ENCODE assay signal across 7 cellular contexts in genomic region chr9:96619491-96620154, GRCh38. TPM values are rescaled to one million over a fixed set of nuclear protein-coding genes. Genes with fewer than 3 reads are reported as not detected.
A peak's percentile ranks its signal among the peaks of the same experiment; 100 is the strongest.
DNase-seq lines count a peak whose midpoint lies in the region; ATAC-seq and TF ChIP-seq lines count a peak whose summit lies in the region.

Gene CDC14B, minus strand, starts transcription at chr9:96619843. Its CDS starts 465 bp downstream, at chr9:96619378.

- POLR2A ChIA-PET in activated naive CD8-positive, alpha-beta T cell treated with anti-CD3 and anti-CD28 coated beads, Interleukin-2, amount 10 ng/mL, durations not matched to agents 7 days and 5 days (lab: Charles Lee), result no interaction called here

- H3K9me2 ChIP-seq in SU-DHL-6 (replicated peaks; ENCODE audit: insufficient read depth, low read length), result no peaks in the 10 kb centered on the region

- DNase-seq in MG63 (peak; percentile 79), head of caudate nucleus (peak; percentile 87 to 96 (median 94)), nucleus accumbens (lab: John Stamatoyannopoulos, UW) (peak; percentile 16 to 94 (median 79))
- DNase-seq in activated naive CD8-positive, alpha-beta T cell treated with anti-CD3 and anti-CD28 coated beads, Interleukin-2, amount 10 ng/mL, durations not matched to agents 7 days and 5 days, result peak; percentile 64

- H3F3A ChIP-seq in SU-DHL-6 (ENCODE audit: insufficient read depth), result no peaks in the 10 kb centered on the region

- H3K36me3 ChIP-seq in MG63 (no peaks in the 10 kb centered on the region), SU-DHL-6 (ENCODE audit: low read length) (no peaks in the 10 kb centered on the region)

- H2AFZ ChIP-seq in SU-DHL-6 (ENCODE audit: low read depth, low read length, severe bottlenecking), result peak within 1 kb of the TSS; percentile 40

- no peaks in the 10 kb centered on the region for H3K9me3 ChIP-seq in MG63
- H3K9me3 ChIP-seq in SU-DHL-6 (ENCODE audit: insufficient read depth, low read length), result no peaks in the 10 kb centered on the region

- peak within 1 kb of the TSS; percentile 73 for H3K4me3 Mint-ChIP-seq in activated naive CD8-positive, alpha-beta T cell treated with anti-CD3 and anti-CD28 coated beads, Interleukin-2, amount 10 ng/mL, durations not matched to agents 7 days and 5 days

- TF ChIP-seq CTCF in SU-DHL-6 (IDR thresholded peaks at IDR 0.05; ENCODE audit: insufficient read depth, low read length, poor library complexity, severe bottlenecking) (no peak), subcutaneous adipose tissue (IDR thresholded peaks at IDR 0.05; ENCODE audit: low read depth) (no peak)

- no peaks in the 10 kb centered on the region for H3K79me2 ChIP-seq in SU-DHL-6 (ENCODE audit: insufficient read depth, low read length)

- no peak within 1 kb of the TSS for H3K9ac ChIP-seq in SU-DHL-6 (ENCODE audit: low read length)

- H3K27me3 ChIP-seq in MG63 (no peaks in the 10 kb centered on the region), SU-DHL-6 (ENCODE audit: low read length) (no peaks in the 10 kb centered on the region)

- no peaks in the 10 kb centered on the region for H3K36me3 Mint-ChIP-seq in activated naive CD8-positive, alpha-beta T cell treated with anti-CD3 and anti-CD28 coated beads, Interleukin-2, amount 10 ng/mL, durations not matched to agents 7 days and 5 days

- H3K4me3 ChIP-seq in MG63, result peak within 1 kb of the TSS; percentile 59
- no peak within 1 kb of the TSS for H3K4me3 ChIP-seq in SU-DHL-6 (ENCODE audit: insufficient read depth, low read length, poor library complexity, severe bottlenecking)

- ATAC-seq in GM18907 (IDR thresholded peaks at IDR 0.05; ENCODE audit: unreplicated experiment), result peak; percentile 46
- peak; percentile 79 for ATAC-seq in activated naive CD8-positive, alpha-beta T cell treated with anti-CD3 and anti-CD28 coated beads, Interleukin-2, amount 10 ng/mL, durations not matched to agents 7 days and 5 days (ENCODE audit: low read depth)

- peaks cover 58% of the 10 kb centered on the region for H3K27me3 Mint-ChIP-seq in activated naive CD8-positive, alpha-beta T cell treated with anti-CD3 and anti-CD28 coated beads, Interleukin-2, amount 10 ng/mL, durations not matched to agents 7 days and 5 days

- peaks cover 8% of the 10 kb centered on the region for H3K4me1 Mint-ChIP-seq in activated naive CD8-positive, alpha-beta T cell treated with anti-CD3 and anti-CD28 coated beads, Interleukin-2, amount 10 ng/mL, durations not matched to agents 7 days and 5 days

- intact Hi-C loops in head of caudate nucleus (cut with DNase I), result loop anchor here (2.0 to 10.0 kb wide), 4 partner anchors 52 to 185 kb away; partner anchors contain the start of gene HABP4

- no peaks in the 10 kb centered on the region for H4K20me1 ChIP-seq in SU-DHL-6 (ENCODE audit: low read depth, low read length)

- H3K9me3 Mint-ChIP-seq in activated naive CD8-positive, alpha-beta T cell treated with anti-CD3 and anti-CD28 coated beads, Interleukin-2, amount 10 ng/mL, durations not matched to agents 7 days and 5 days, result no peaks in the 10 kb centered on the region

- H3K27ac Mint-ChIP-seq in activated naive CD8-positive, alpha-beta T cell treated with anti-CD3 and anti-CD28 coated beads, Interleukin-2, amount 10 ng/mL, durations not matched to agents 7 days and 5 days, result no peak within 1 kb of the TSS

- no peak within 1 kb of the TSS for H3K27ac ChIP-seq in SU-DHL-6 (ENCODE audit: low read depth, low read length)

- no peak within 1 kb of the TSS for H3K4me2 ChIP-seq in SU-DHL-6 (ENCODE audit: low read depth, low read length, poor library complexity, severe bottlenecking)

RNA-seq across cellular contexts. Expression of gene CDC14B, which starts in this region (rescaled TPM):
- total RNA-seq in MG63 (2014; rRNA removed; shearing (Covaris generic); ENCODE audit: low replicate concordance), result 4.0 and 14.8 TPM in 2 replicates
- total RNA-seq in activated naive CD8-positive, alpha-beta T cell treated with anti-CD3 and anti-CD28 coated beads, Interleukin-2, amount 10 ng/mL, durations not matched to agents 7 days and 5 days, result 1 to 10 TPM; 4.9 to 6.4 TPM
- total RNA-seq in subcutaneous adipose tissue, result 10 to 100 TPM; 45.9 to 59.8 (median 47.2) TPM
